ENCODE assay signal across 8 cellular contexts in genomic region chr2:159713691-159714585, GRCh38. TPM values are rescaled to one million over a fixed set of nuclear protein-coding genes. Genes with fewer than 3 reads are reported as not detected.
DNase-seq lines count a peak whose midpoint lies in the region; ATAC-seq and TF ChIP-seq lines count a peak whose summit lies in the region.

No MANE protein-coding gene starts in this region.

- H3K36me3 ChIP-seq in RWPE2 (ENCODE audit: low read depth) (peaks cover 48% of the 10 kb centered on the region), ovary (no peaks in the 10 kb centered on the region)

- no peak for TF ChIP-seq EP300 in ovary (IDR thresholded peaks at IDR 0.05)

- WGBS in ovary, 3 donors = 33 to 41% (median 40%) methylated on average over 5 of the region's 5 CpGs

- peak overlapping the region; percentile 100 for H3K4me3 ChIP-seq in GM12864 (ENCODE audit: low read depth, low read length)
- H3K4me3 ChIP-seq in RWPE2 (ENCODE audit: severe bottlenecking) = peak overlapping the region; percentile 96
- H3K4me3 ChIP-seq in ovary = peak overlapping the region; percentile 80

- H3K4me1 ChIP-seq in RWPE2 (ENCODE audit: insufficient read depth, poor library complexity, severe bottlenecking) (peaks cover 23% of the 10 kb centered on the region), ovary (ENCODE audit: insufficient read depth) (peaks cover 10% of the 10 kb centered on the region)

- TF ChIP-seq CTCF in GM12864 (IDR thresholded peaks at IDR 0.05; ENCODE audit: low read depth, low read length, missing control alignments) = no peak
- TF ChIP-seq CTCF in RWPE2 (IDR thresholded peaks at IDR 0.05; ENCODE audit: poor library complexity, severe bottlenecking) = no peak
- TF ChIP-seq CTCF in ovary (IDR thresholded peaks at IDR 0.05) = peak in 1 of 3 donors; percentile 14

- no peak for TF ChIP-seq POLR2A in erythroblast (IDR thresholded peaks at IDR 0.05; ENCODE audit: low read length)
- no peak for TF ChIP-seq POLR2A in ovary (IDR thresholded peaks at IDR 0.05)

- H3K27ac ChIP-seq in RWPE2 (ENCODE audit: poor library complexity, severe bottlenecking) = peak overlapping the region; percentile 79
- no peak overlapping the region for H3K27ac ChIP-seq in ovary

- DNase-seq in A172 (ENCODE audit: low spot score) (peak; percentile 19), GM12864 (ENCODE audit: low read depth) (no peak), RWPE2 (ENCODE audit: low spot score) (no peak), erythroblast (lab: John Stamatoyannopoulos, UW) (peak; percentile 53 to 60), ovary (no peak), SW480 (ENCODE audit: low spot score) (no peak)

- ATAC-seq in RWPE2 (ENCODE audit: low read depth) (peak; percentile 60), HG03469 (IDR thresholded peaks at IDR 0.05; ENCODE audit: unreplicated experiment) (no peak), GM18519 (IDR thresholded peaks at IDR 0.05; ENCODE audit: low FRiP score, unreplicated experiment) (no peak)

- intact Hi-C loops in ovary (cut with DNase I) = loop anchor here in 3 of 4 donors (5.0 kb wide), 2 partner anchors 97 to 437 kb away; partner anchors contain the start of gene BAZ2B (in 2 of the 3)

- H3K9me3 ChIP-seq in RWPE2 (ENCODE audit: severe bottlenecking) (no peaks in the 10 kb centered on the region), ovary (no peaks in the 10 kb centered on the region)

- H3K27me3 ChIP-seq in RWPE2 (ENCODE audit: insufficient read depth, poor library complexity, severe bottlenecking) = no peaks in the 10 kb centered on the region
- no peaks in the 10 kb centered on the region for H3K27me3 ChIP-seq in ovary

RNA-seq across cellular contexts. Expression of gene MARCHF7, which starts 1.6 kb away (rescaled TPM):
- 164 and 178 TPM in 2 replicates for total RNA-seq in A172 (2014; rRNA removed; shearing (Covaris generic))
- total RNA-seq in ovary = 10 to 100 TPM; 68.1 to 89.0 (median 84.2) TPM
- polyA plus RNA-seq in ovary = 10 to 100 TPM; 42.7 to 47.6 TPM

Comparison
In these comparisons a context has a peak if more than half of its experiments do, and no peak if none do; other contexts are left out.
1. DNase-seq: peak in A172 (single experiment) and erythroblast (2 of 2); none in GM12864 (single experiment), RWPE2 (single experiment), ovary (0 of 5) and SW480 (single experiment).
2. Peak in every context shown above with its lines, with median percentiles within 50 percentile points of each other: H3K4me3 ChIP-seq.